In genomic region chr6:166997768-166998255, GRCh38 we compare ENCODE assay signal across 8 cellular contexts. TPM values are rescaled to one million over a fixed set of nuclear protein-coding genes. Genes with fewer than 3 reads are reported as not detected.
DNase-seq lines count a peak whose midpoint lies in the region; ATAC-seq, FAIRE-seq and TF ChIP-seq lines count a peak whose summit lies in the region.

No MANE protein-coding gene starts in this region.

- CTCF ChIA-PET in K562 (lab: Yijun Ruan, JAX; ENCODE audit: low intra/inter-chr PET ratio): no interaction called here

- H3K27me3 ChIP-seq in K562 (ENCODE audit: control insufficient read depth in 2 of 2, insufficient read depth in 2 of 2, low read length in 2 of 2) (no peaks in the 10 kb centered on the region), iPS-20b (ENCODE audit: insufficient read depth, low read length) (no peaks in the 10 kb centered on the region)

- intact Hi-C loops in K562 (cut with micrococcal nuclease): loop anchor here (2.0 to 5.0 kb wide), 3 partner anchors 41 to 144 kb away; partner anchors contain the start of gene RNASET2

- TF ChIP-seq RAD21 in K562 (CRISPR knock-in tag; conservative IDR thresholded peaks at IDR 0.05 in 1 of 2, IDR thresholded peaks at IDR 0.05 in 1 of 2): peak; percentile 31 to 35

- H3K27me3 Mint-ChIP-seq in T-helper 17 cell: no peaks in the 10 kb centered on the region

- H3K4me1 ChIP-seq in K562 (replicated peaks in 1 of 2; ENCODE audit: control insufficient read depth in 2 of 2, insufficient read depth in 2 of 2, low read length in 2 of 2) (peaks cover 20 to 30% of the 10 kb centered on the region in 2 experiments; a peak in 4 of 5 replicates), iPS-20b (ENCODE audit: insufficient read depth, low read length) (peaks cover 6% of the 10 kb centered on the region)

- H3K9me3 ChIP-seq in T-helper 17 cell (ENCODE audit: control insufficient read depth, low read length, poor library complexity, severe bottlenecking): no peaks in the 10 kb centered on the region
- H3K9me3 ChIP-seq in K562 (replicated peaks; ENCODE audit: control insufficient read depth, insufficient read depth, low read depth, low read length): no peaks in the 10 kb centered on the region
- no peaks in the 10 kb centered on the region for H3K9me3 ChIP-seq in iPS-20b (ENCODE audit: insufficient read depth, low read depth, low read length)

- TF ChIP-seq POLR2A in K562 (conservative IDR thresholded peaks at IDR 0.05): no peak

- peak overlapping the region; percentile 81 for H2AFZ ChIP-seq in K562 (ENCODE audit: low read depth, low read length)

- H3K36me3 Mint-ChIP-seq in T-helper 17 cell (ENCODE audit: low read depth): peaks cover 5% of the 10 kb centered on the region

- peak; percentile 68 for FAIRE-seq in K562 (lab: Jason Lieb, UNC)

- H3K36me3 ChIP-seq in K562 (ENCODE audit: control insufficient read depth, insufficient read depth, low read length) (peaks cover 65% of the 10 kb centered on the region), iPS-20b (ENCODE audit: insufficient read depth, low read depth, low read length) (peaks cover 32% of the 10 kb centered on the region)

- H3K9ac ChIP-seq in K562 (ENCODE audit: insufficient read depth in 1 of 2, low read depth in 2 of 2, low read length in 2 of 2) (peak overlapping the region; percentile 82 to 96), iPS-20b (ENCODE audit: low read depth, low read length) (no peak overlapping the region)

- WGBS in K562 (ENCODE audit: insufficient coverage, low coverage, missing lambda C conversion rate): 5% methylated on average over 25 of the region's 38 CpGs

- H3K79me2 ChIP-seq in K562 (ENCODE audit: control insufficient read depth, insufficient read depth, low read length): peaks cover 93% of the 10 kb centered on the region

- TF ChIP-seq EP300 in K562 (IDR thresholded peaks at IDR 0.05; ENCODE audit: low read length): no peak

- peak overlapping the region; percentile 87; the same call in 2 of the 3 replicates for H3K27ac ChIP-seq in K562 (ENCODE audit: extremely low read depth, low read depth, low read length)
- no peak overlapping the region for H3K27ac ChIP-seq in iPS-20b (ENCODE audit: low read length)
- peak overlapping the region in 20 of 21 experiments; percentile 16 to 89 (median 80) for H3K27ac ChIP-seq in skin epidermis

- H3K27ac Mint-ChIP-seq in T-helper 17 cell: peak overlapping the region; percentile 80

- H4K20me1 ChIP-seq in K562 (replicated peaks; ENCODE audit: control insufficient read depth, insufficient read depth, low read length): peaks cover 6% of the 10 kb centered on the region

- H3K9me1 ChIP-seq in K562 (ENCODE audit: control insufficient read depth, insufficient read depth, low read length): no peaks in the 10 kb centered on the region

- peaks cover 37% of the 10 kb centered on the region for H3K4me1 Mint-ChIP-seq in T-helper 17 cell

- H3K4me2 ChIP-seq in K562 (ENCODE audit: insufficient read depth, low read length): peak overlapping the region; percentile 85

- TF ChIP-seq CTCF in LNCaP clone FGC (IDR thresholded peaks at IDR 0.05; ENCODE audit: control insufficient read depth, extremely low read depth, insufficient read depth) (peak; percentile 48), K562 (IDR thresholded peaks at IDR 0.05 in 2 of 3, conservative IDR thresholded peaks at IDR 0.05 in 1 of 3; ENCODE audit: insufficient read depth in 2 of 3, low read depth in 1 of 3, low read length in 3 of 3) (peak; percentile 55 to 65 (median 64))

- peak; percentile 29 for ATAC-seq in GM21717 (IDR thresholded peaks at IDR 0.05; ENCODE audit: unreplicated experiment)
- peak; percentile 30 for ATAC-seq in T-helper 17 cell
- ATAC-seq in K562: peak; percentile 67
- ATAC-seq in HG03521 (IDR thresholded peaks at IDR 0.05; ENCODE audit: unreplicated experiment): no peak

- POLR2A ChIA-PET in K562 (lab: Yijun Ruan, JAX): interaction anchor here (1.0 to 2.5 kb wide), 3 partner anchors 9 to 17 kb away, joined by 3 to 8 read pairs (median 8); no protein-coding TSS in a partner anchor

- peak overlapping the region; percentile 90 for H3K4me3 Mint-ChIP-seq in T-helper 17 cell

- H3K4me3 ChIP-seq in LNCaP clone FGC (ENCODE audit: low read depth, low read length): peak overlapping the region; percentile 95
- H3K4me3 ChIP-seq in K562: peak overlapping the region; percentile 95
- H3K4me3 ChIP-seq in iPS-20b (ENCODE audit: low read length): peak overlapping the region; percentile 84
- peak overlapping the region; percentile 53 to 99 (median 93) for H3K4me3 ChIP-seq in skin epidermis

- DNase-seq in DMS53 (lab: John Stamatoyannopoulos, UW) (peak; percentile 78), LNCaP clone FGC (ENCODE audit: low read depth) (peak; percentile 70), T-helper 17 cell (peak; percentile 22 to 39 (median 36)), K562 (ENCODE audit: extremely low read depth in 1 of 4, low spot score in 3 of 4) (peak; percentile 63 to 86 (median 64))

- no TSS peak for BruUV-seq in K562 (replicated peaks; lab: Mats Ljungman, UMichigan)

- in situ Hi-C loops in K562 (cut with MboI): no loop called here

TF ChIP-seq in K562, 482 proteins besides CTCF, POLR2A, EP300 and RAD21 (continues in another document):
- TF ChIP-seq SIN3A (IDR thresholded peaks at IDR 0.05; ENCODE audit: borderline replicate concordance in 2 of 2, control insufficient read depth in 1 of 2, low read depth in 2 of 2, low read length in 2 of 2): peak; percentile 62 to 78; a peak in 1 of 4 replicates
- no peak for TF ChIP-seq NFE2L1 (tag; IDR thresholded peaks at IDR 0.05; ENCODE audit: borderline replicate concordance, low read depth)
- TF ChIP-seq ZNF239 (CRISPR knock-in tag; IDR thresholded peaks at IDR 0.05): no peak
- 0 out of 2 replicates have a peak, but pooled peaks have one; percentile 18 for TF ChIP-seq HDAC2 (IDR thresholded peaks at IDR 0.05)
- peak; percentile 80 for TF ChIP-seq L3MBTL2 (IDR thresholded peaks at IDR 0.05)
- TF ChIP-seq WHSC1 (IDR thresholded peaks at IDR 0.05; ENCODE audit: low read length): no peak
- 0 out of 2 replicates have a peak, but pooled peaks have one; percentile 17 for TF ChIP-seq DMBX1 (CRISPR knock-in tag; IDR thresholded peaks at IDR 0.05; ENCODE audit: borderline replicate concordance)
- TF ChIP-seq USF1 (CRISPR knock-in tag; IDR thresholded peaks at IDR 0.05): peak; percentile 62
- TF ChIP-seq TAF7 (tag; IDR thresholded peaks at IDR 0.05): no peak
- TF ChIP-seq ZFX (CRISPR knock-in tag; IDR thresholded peaks at IDR 0.05): peak; percentile 29
- peak in 1 of 2 experiments; percentile 68; a peak in 1 of 4 replicates for TF ChIP-seq HDAC1 (IDR thresholded peaks at IDR 0.05)
- TF ChIP-seq GABPB2 (CRISPR knock-in tag; conservative IDR thresholded peaks at IDR 0.05): no peak
- no peak for TF ChIP-seq CCAR2 (IDR thresholded peaks at IDR 0.05; ENCODE audit: low read depth, low read length)

RNA-seq across cellular contexts. Expression of gene CEP43, which starts 1.4 kb away (rescaled TPM):
- total RNA-seq in T-helper 17 cell (10 to 100 TPM; 19.8 to 24.0 TPM), K562 (2014; rRNA removed) (42.2 and 43.3 TPM in 2 replicates), K562 (2014; rRNA removed; fragmentation: Illumina TruSeq; extraction: Trizol) (53.8 and 57.2 TPM in 2 replicates), K562 (2015; rRNA removed; fragmentation: Illumina TruSeq; extraction: Trizol) (47.8 and 53.8 TPM in 2 replicates), K562 (2021) (31.4 and 36.5 TPM in 2 replicates)
- total RNA-seq in K562 (2011; cell fraction: chromatin; rRNA removed; ENCODE audit: low replicate concordance): 34.2 and 114 TPM in 2 replicates
- total RNA-seq in K562 (2011; cell fraction: nucleolus; rRNA removed): 16.7 and 17.3 TPM in 2 replicates
- 37.0 and 57.8 TPM in 2 replicates for total RNA-seq in K562 (2011; cell fraction: nucleoplasm; rRNA removed)
- polyA plus RNA-seq in K562 (2011; rRNA removed) (47.4 and 55.7 TPM in 2 replicates), K562 (2014; fragmentation: Illumina TruSeq; extraction: Trizol) (41.0 and 52.1 TPM in 2 replicates), K562 (2014; fragmentation: Nextera tagmentation; extraction: Ambion mirVana) (10 to 100 TPM; 15.2 to 19.3 TPM), K562 (2014; rRNA removed) (47.4 and 52.7 TPM in 2 replicates)
- polyA plus RNA-seq in K562 (2011; cell fraction: cytosol; rRNA removed): 8.0 and 16.6 TPM in 2 replicates
- polyA plus RNA-seq in K562 (2011; cell fraction: nucleus; rRNA removed): 45.3 and 63.2 TPM in 2 replicates
- polyA plus RNA-seq in K562 (2012): 20.9 and 24.4 TPM in 2 replicates
- polyA minus RNA-seq in K562 (2011; rRNA and poly(A)+ RNA removed): 58.5 and 58.8 TPM in 2 replicates
- polyA minus RNA-seq in K562 (2011; cell fraction: cytosol; rRNA and poly(A)+ RNA removed): 13.8 and 20.2 TPM in 2 replicates
- 23.6 and 45.0 TPM in 2 replicates for polyA minus RNA-seq in K562 (2011; cell fraction: nucleus; rRNA and poly(A)+ RNA removed)

RNA-seq across cellular contexts. Expression of gene RNASET2, which starts 41.5 kb away (rescaled TPM):
- total RNA-seq in T-helper 17 cell (100 to 1,000 TPM; 245 to 340 TPM), K562 (2014; rRNA removed) (138 and 168 TPM in 2 replicates), K562 (2014; rRNA removed; fragmentation: Illumina TruSeq; extraction: Trizol) (66.4 and 66.9 TPM in 2 replicates), K562 (2015; rRNA removed; fragmentation: Illumina TruSeq; extraction: Trizol) (130 and 141 TPM in 2 replicates), K562 (2021) (99.2 and 105 TPM in 2 replicates)
- total RNA-seq in K562 (2011; cell fraction: chromatin; rRNA removed; ENCODE audit: low replicate concordance): 55.9 TPM in 2 replicates
- total RNA-seq in K562 (2011; cell fraction: nucleolus; rRNA removed): 54.7 and 61.6 TPM in 2 replicates
- total RNA-seq in K562 (2011; cell fraction: nucleoplasm; rRNA removed): 64.9 and 75.9 TPM in 2 replicates
- polyA plus RNA-seq in K562 (2011; rRNA removed) (46.4 and 211 TPM in 2 replicates), K562 (2014; fragmentation: Illumina TruSeq; extraction: Trizol) (75.2 and 91.3 TPM in 2 replicates), K562 (2014; fragmentation: Nextera tagmentation; extraction: Ambion mirVana) (10 to 100 TPM in 1 of 2 experiments, 1 to 10 TPM in 1; 7.4 to 15.8 TPM), K562 (2014; rRNA removed) (108 and 124 TPM in 2 replicates)
- polyA plus RNA-seq in K562 (2011; cell fraction: cytosol; rRNA removed): 45.3 and 139 TPM in 2 replicates
- 31.3 and 148 TPM in 2 replicates for polyA plus RNA-seq in K562 (2011; cell fraction: nucleus; rRNA removed)
- 137 and 140 TPM in 2 replicates for polyA plus RNA-seq in K562 (2012)
- 20.3 and 116 TPM in 2 replicates for polyA minus RNA-seq in K562 (2011; rRNA and poly(A)+ RNA removed)
- 14.3 and 84.4 TPM in 2 replicates for polyA minus RNA-seq in K562 (2011; cell fraction: cytosol; rRNA and poly(A)+ RNA removed)
- 9.3 and 51.3 TPM in 2 replicates for polyA minus RNA-seq in K562 (2011; cell fraction: nucleus; rRNA and poly(A)+ RNA removed)
